In genomic region chrX:33149580-33149979, GRCh38 we compare ENCODE assay signal across 28 cellular contexts.
"Had no signal": no experiment of that assay in that cellular context is flagged by ENCODE, and none has a peak within 500 bp of the region (broad histone marks: within the 10 kb centered on the region; RNA-seq: fewer than 3 reads in every experiment).

No MANE protein-coding gene starts in this region.

- H3K4me1 Mint-ChIP-seq: activated CD4-positive, alpha-beta T cell treated with anti-CD3 and anti-CD28 coated beads for 36 hours; activated CD4-positive, alpha-beta T cell treated with anti-CD3 and anti-CD28 coated beads, Interleukin-2, amount 10 ng/mL, durations not matched to agents 24 days and 14 days; activated CD8-positive, alpha-beta memory T cell treated with anti-CD3 and anti-CD28 coated beads, Interleukin-2, amount 10 ng/mL, durations not matched to agents 7 days and 5 days; central memory CD8-positive, alpha-beta T cell had no signal

- ATAC-seq: activated CD4-positive, alpha-beta T cell treated with anti-CD3 and anti-CD28 coated beads for 36 hours; activated CD8-positive, alpha-beta memory T cell treated with anti-CD3 and anti-CD28 coated beads, Interleukin-2, amount 10 ng/mL, durations not matched to agents 7 days and 5 days; activated CD8-positive, alpha-beta T cell treated with anti-CD3 and anti-CD28 coated beads, Interleukin-2, amount 10 ng/mL, durations not matched to agents 7 days and 5 days; effector memory CD8-positive, alpha-beta T cell had no signal

- H3K27me3 ChIP-seq: brain microvascular endothelial cell, esophagus muscularis mucosa had no signal

- H3K27me3 Mint-ChIP-seq: activated CD4-positive, alpha-beta memory T cell treated with anti-CD3 and anti-CD28 coated beads for 36 hours; activated CD4-positive, alpha-beta T cell treated with anti-CD3 and anti-CD28 coated beads for 36 hours; activated CD4-positive, alpha-beta T cell treated with anti-CD3 and anti-CD28 coated beads, Interleukin-2, amount 10 ng/mL, durations not matched to agents 24 days and 14 days; activated CD8-positive, alpha-beta memory T cell treated with anti-CD3 and anti-CD28 coated beads, Interleukin-2, amount 10 ng/mL, durations not matched to agents 7 days and 5 days; activated naive CD8-positive, alpha-beta T cell; central memory CD8-positive, alpha-beta T cell; effector memory CD8-positive, alpha-beta T cell had no signal

- H3K36me3 ChIP-seq: brain microvascular endothelial cell, esophagus muscularis mucosa had no signal

- H3K4me3 Mint-ChIP-seq: activated CD4-positive, alpha-beta memory T cell treated with anti-CD3 and anti-CD28 coated beads for 36 hours; activated CD4-positive, alpha-beta T cell treated with anti-CD3 and anti-CD28 coated beads for 36 hours; activated CD4-positive, alpha-beta T cell treated with anti-CD3 and anti-CD28 coated beads, Interleukin-2, amount 10 ng/mL, durations not matched to agents 24 days and 14 days; activated CD8-positive, alpha-beta memory T cell treated with anti-CD3 and anti-CD28 coated beads, Interleukin-2, amount 10 ng/mL, durations not matched to agents 7 days and 5 days; activated CD8-positive, alpha-beta T cell treated with anti-CD3 and anti-CD28 coated beads, Interleukin-2, amount 10 ng/mL, durations not matched to agents 7 days and 5 days; activated naive CD8-positive, alpha-beta T cell; activated T-helper 1 cell treated with anti-CD3 and anti-CD28 coated beads, Interleukin-12 subunit alpha, Interleukin-12 subunit beta, Interleukin-2, Interleukin-4 antibody, amounts not matched to agents 30 ng/mL and 10 ng/mL and 1 ng/mL, durations not matched to agents 14 hours and 24 hours and 36 hours; central memory CD8-positive, alpha-beta T cell; effector memory CD8-positive, alpha-beta T cell had no signal

- H3K4me3 ChIP-seq: esophagus muscularis mucosa had no signal

- H3K9me3 Mint-ChIP-seq: activated CD4-positive, alpha-beta T cell treated with anti-CD3 and anti-CD28 coated beads, Interleukin-2, amount 10 ng/mL, durations not matched to agents 24 days and 14 days; activated T-helper 1 cell treated with anti-CD3 and anti-CD28 coated beads, Interleukin-12 subunit alpha, Interleukin-12 subunit beta, Interleukin-2, Interleukin-4 antibody, amounts not matched to agents 30 ng/mL and 10 ng/mL and 1 ng/mL, durations not matched to agents 14 hours and 24 hours and 36 hours; activated T-helper 2 cell treated with anti-CD3 and anti-CD28 coated beads, Interferon-gamma antibody, Interleukin-2, Interleukin-4, amounts not matched to agents 10 μg/mL and 5 μg/mL and 100 μg/mL, durations not matched to agents 14 hours and 24 hours and 36 hours had no signal

- H3K4me1 ChIP-seq: esophagus muscularis mucosa had no signal

- H3K27ac Mint-ChIP-seq: activated CD4-positive, alpha-beta memory T cell treated with anti-CD3 and anti-CD28 coated beads for 36 hours; activated CD4-positive, alpha-beta T cell treated with anti-CD3 and anti-CD28 coated beads for 36 hours; activated CD4-positive, alpha-beta T cell treated with anti-CD3 and anti-CD28 coated beads, Interleukin-2, amount 10 ng/mL, durations not matched to agents 24 days and 14 days; activated CD8-positive, alpha-beta memory T cell treated with anti-CD3 and anti-CD28 coated beads, Interleukin-2, amount 10 ng/mL, durations not matched to agents 7 days and 5 days; activated CD8-positive, alpha-beta T cell treated with anti-CD3 and anti-CD28 coated beads, Interleukin-2, amount 10 ng/mL, durations not matched to agents 7 days and 5 days; activated naive CD8-positive, alpha-beta T cell; activated T-helper 1 cell treated with anti-CD3 and anti-CD28 coated beads, Interleukin-12 subunit alpha, Interleukin-12 subunit beta, Interleukin-2, Interleukin-4 antibody, amounts not matched to agents 30 ng/mL and 10 ng/mL and 1 ng/mL, durations not matched to agents 14 hours and 24 hours and 36 hours; activated T-helper 2 cell treated with anti-CD3 and anti-CD28 coated beads, Interferon-gamma antibody, Interleukin-2, Interleukin-4, amounts not matched to agents 10 μg/mL and 5 μg/mL and 100 μg/mL, durations not matched to agents 14 hours and 24 hours and 36 hours; effector memory CD8-positive, alpha-beta T cell had no signal

- H3K36me3 Mint-ChIP-seq: activated CD4-positive, alpha-beta memory T cell treated with anti-CD3 and anti-CD28 coated beads for 36 hours; activated CD8-positive, alpha-beta memory T cell treated with anti-CD3 and anti-CD28 coated beads, Interleukin-2, amount 10 ng/mL, durations not matched to agents 7 days and 5 days; activated naive CD8-positive, alpha-beta T cell had no signal

- H3K9me3 ChIP-seq: esophagus muscularis mucosa had no signal

- H3K27ac ChIP-seq: brain microvascular endothelial cell, esophagus muscularis mucosa had no signal

- DNase-seq: activated CD4-positive, alpha-beta memory T cell treated with anti-CD3 and anti-CD28 coated beads for 36 hours; activated CD4-positive, alpha-beta T cell treated with anti-CD3 and anti-CD28 coated beads for 36 hours; activated CD4-positive, alpha-beta T cell treated with anti-CD3 and anti-CD28 coated beads, Interleukin-2, amount 10 ng/mL, durations not matched to agents 24 days and 14 days; activated CD4-positive, CD25-positive, alpha-beta regulatory T cell; activated CD4-positive, CD25-positive, alpha-beta regulatory T cell treated with anti-CD3 and anti-CD28 coated beads, Interleukin-2, amount 50 U/mL, for 72 hours; activated CD8-positive, alpha-beta memory T cell treated with anti-CD3 and anti-CD28 coated beads, Interleukin-2, amount 10 ng/mL, durations not matched to agents 7 days and 5 days; activated CD8-positive, alpha-beta memory T cell treated with anti-CD3 and anti-CD28 coated beads, Interleukin-2, amount 50 U/mL, for 4 hours; activated CD8-positive, alpha-beta T cell treated with anti-CD3 and anti-CD28 coated beads, Interleukin-2, amount 10 ng/mL, durations not matched to agents 7 days and 5 days; activated gamma-delta T cell; activated naive CD4-positive, alpha-beta T cell; activated naive CD4-positive, alpha-beta T cell treated with anti-CD3 and anti-CD28 coated beads, Interleukin-2, amount 50 U/mL, for 16 hours; activated T-cell treated with anti-CD3 and anti-CD28 coated beads, Interleukin-2, amount 50 U/mL, for 1 hour; activated T-cell treated with anti-CD3 and anti-CD28 coated beads, Interleukin-2, amount 50 U/mL, for 48 hours; amniotic stem cell; anterior cingulate cortex; brain microvascular endothelial cell; cortex of kidney; dermis blood vessel endothelial cell; effector CD4-positive, alpha-beta T cell; effector memory CD8-positive, alpha-beta T cell; erythroblast; foreskin melanocyte; T-helper 2 cell had no signal
